ENCODE assay signal across 15 cellular contexts in the genomic region with DNA sequence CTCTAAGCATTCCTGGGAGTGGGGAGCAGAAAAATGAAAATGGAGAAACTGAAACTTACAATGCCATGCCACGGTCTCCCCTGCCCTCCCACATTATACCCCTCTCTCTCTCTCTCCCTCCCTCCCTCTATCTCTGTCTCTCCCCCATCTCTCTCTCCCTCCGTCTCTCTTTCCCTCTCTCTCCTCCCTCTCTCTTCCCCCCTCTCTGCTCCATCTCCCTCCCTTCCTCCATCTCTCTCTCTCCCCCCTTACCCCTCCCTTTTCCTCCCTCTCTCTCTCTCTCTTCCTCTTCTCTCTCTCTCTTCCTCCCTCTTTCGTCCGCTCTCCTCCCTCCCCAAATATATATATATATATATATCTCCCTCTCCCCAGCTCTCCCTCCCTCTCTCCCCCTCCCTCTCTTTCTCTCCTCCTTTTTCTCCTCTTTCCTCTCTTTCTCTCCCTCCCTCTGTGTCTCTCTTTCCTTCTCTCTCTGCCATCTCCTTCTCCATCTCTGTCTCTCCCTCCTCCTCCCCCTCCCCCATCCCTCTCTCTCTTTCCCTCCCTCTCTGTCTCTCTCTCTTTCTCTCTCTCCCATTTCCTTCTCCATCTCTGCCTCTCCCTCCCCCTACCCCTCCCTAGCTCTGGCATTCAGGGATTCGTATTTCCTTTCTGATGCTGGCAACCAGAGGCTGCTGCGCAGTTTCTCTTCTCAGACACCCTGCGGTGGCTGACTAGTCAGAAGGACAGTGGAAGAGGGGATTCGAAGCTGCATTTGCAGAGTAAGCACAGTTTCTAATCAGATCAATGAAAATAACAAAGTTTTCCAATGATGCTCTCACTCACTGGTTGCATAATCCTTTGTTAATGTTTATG. TPM values are rescaled to one million over a fixed set of nuclear protein-coding genes. Genes with fewer than 3 reads are reported as not detected.
DNase-seq lines count a peak whose midpoint lies in the region; ATAC-seq, FAIRE-seq and TF ChIP-seq lines count a peak whose summit lies in the region.
"Had no signal": no experiment of that assay in that cellular context is flagged by ENCODE, and none has a peak within 500 bp of the region (broad histone marks: within the 10 kb centered on the region; RNA-seq: fewer than 3 reads in every experiment).

No MANE protein-coding gene starts in this region.

- no peaks in the 10 kb centered on the region for H3K9me3 Mint-ChIP-seq in mesothelial cell of epicardium
- H3K9me3 Mint-ChIP-seq: CD8-positive, alpha-beta memory T cell had no signal

- DNase-seq in GM03348 (ENCODE audit: low spot score) (peak; percentile 51), SK-N-DZ (ENCODE audit: low spot score) (peak; percentile 62), endothelial cell of umbilical vein (ENCODE audit: low read depth, low spot score) (peak; percentile 30), mesothelial cell of epicardium (ENCODE audit: low spot score in 2 of 2, unreplicated experiment in 2 of 2) (no peak), ovary (no peak)
- DNase-seq in NK-92 treated with Interleukin-12 subunit alpha and Interleukin-12 subunit beta, amount 100 ng/mL, for 24 hours (lab: John Stamatoyannopoulos, UW), result no peak
- DNase-seq: activated CD4-positive, alpha-beta T cell treated with anti-CD3 and anti-CD28 coated beads, Interleukin-2, amount 50 U/mL, for 1 hour; activated naive CD4-positive, alpha-beta T cell treated with anti-CD3 and anti-CD28 coated beads, Interleukin-2, amount 50 U/mL, for 16 hours; CD8-positive, alpha-beta memory T cell; NCI-H2081 treated with DMSO at 0.1 percent for 48 hours; SIG-M5 had no signal

- H3K27ac Mint-ChIP-seq in mesothelial cell of epicardium, result peak overlapping the region; percentile 79

- H3K4me3 ChIP-seq in endothelial cell of umbilical vein (replicated peaks in 1 of 3; ENCODE audit: insufficient read depth in 1 of 3, low read depth in 1 of 3, low read length in 3 of 3), result no peak overlapping the region
- no peak overlapping the region for H3K4me3 ChIP-seq in ovary
- H3K4me3 ChIP-seq: prostate gland had no signal

- H3K36me3 ChIP-seq in endothelial cell of umbilical vein (ENCODE audit: control insufficient read depth in 2 of 2, extremely low read depth in 1 of 2, insufficient read depth in 2 of 2, low read length in 2 of 2) (no peaks in the 10 kb centered on the region), ovary (no peaks in the 10 kb centered on the region)
- H3K36me3 ChIP-seq: prostate gland had no signal

- no peak overlapping the region for H3K4me2 ChIP-seq in endothelial cell of umbilical vein (ENCODE audit: insufficient read depth, low read length)

- no peak for FAIRE-seq in endothelial cell of umbilical vein (lab: Jason Lieb, UNC)
- FAIRE-seq: endometrium had no signal

- no peak overlapping the region for H3K4me3 Mint-ChIP-seq in mesothelial cell of epicardium
- H3K4me3 Mint-ChIP-seq: CD8-positive, alpha-beta memory T cell had no signal

- H3K9me3 ChIP-seq in endothelial cell of umbilical vein (replicated peaks; ENCODE audit: control insufficient read depth, insufficient read depth, low read length), result no peaks in the 10 kb centered on the region
- no peaks in the 10 kb centered on the region for H3K9me3 ChIP-seq in ovary
- H3K9me3 ChIP-seq: prostate gland had no signal

- BruUV-seq in endothelial cell of umbilical vein (replicated peaks; lab: Mats Ljungman, UMichigan), result no TSS peak

- no peak for TF ChIP-seq EP300 in ovary (IDR thresholded peaks at IDR 0.05)

- CTCF ChIA-PET in endothelial cell of umbilical vein (lab: Charles Lee), result interaction anchor here (1.5 kb wide), 1 partner anchor 10 kb away, joined by 3 read pairs; no protein-coding TSS in a partner anchor

- no peak for TF ChIP-seq CTCF in endothelial cell of umbilical vein (IDR thresholded peaks at IDR 0.05; ENCODE audit: extremely low read depth in 1 of 2, insufficient read depth in 1 of 2, low read depth in 1 of 2, low read length in 2 of 2)
- no peak for TF ChIP-seq CTCF in mesothelial cell of epicardium (IDR thresholded peaks at IDR 0.05; ENCODE audit: unreplicated experiment)
- TF ChIP-seq CTCF in ovary (IDR thresholded peaks at IDR 0.05), result no peak

- H3K27me3 ChIP-seq in endothelial cell of umbilical vein (ENCODE audit: control insufficient read depth in 2 of 2, insufficient read depth in 2 of 2, low read length in 2 of 2), result no peaks in the 10 kb centered on the region
- no peaks in the 10 kb centered on the region for H3K27me3 ChIP-seq in ovary

- no peak overlapping the region for H3K27ac ChIP-seq in endothelial cell of umbilical vein (ENCODE audit: insufficient read depth, low read depth, low read length)
- no peak overlapping the region for H3K27ac ChIP-seq in ovary
- H3K27ac ChIP-seq: prostate gland had no signal

- no peaks in the 10 kb centered on the region for H4K20me1 ChIP-seq in endothelial cell of umbilical vein (replicated peaks; ENCODE audit: control insufficient read depth, extremely low read depth, insufficient read depth, low read length)

- H3K4me1 Mint-ChIP-seq in mesothelial cell of epicardium, result peaks cover 27% of the 10 kb centered on the region
- H3K4me1 Mint-ChIP-seq: CD8-positive, alpha-beta memory T cell had no signal

- no peaks in the 10 kb centered on the region for H3K27me3 Mint-ChIP-seq in mesothelial cell of epicardium (ENCODE audit: low read depth)

- no peak overlapping the region for H3K9ac ChIP-seq in endothelial cell of umbilical vein (replicated peaks; ENCODE audit: extremely low read depth, insufficient read depth, low read length)

- TF ChIP-seq POLR2A in endothelial cell of umbilical vein (IDR thresholded peaks at IDR 0.05; ENCODE audit: low read depth, low read length) (no peak), GM18505 (IDR thresholded peaks at IDR 0.05; ENCODE audit: borderline replicate concordance, extremely low read depth, insufficient read depth, insufficient read length) (no peak), ovary (IDR thresholded peaks at IDR 0.05) (no peak)

- no peaks in the 10 kb centered on the region for H3K9me1 ChIP-seq in endothelial cell of umbilical vein (replicated peaks; ENCODE audit: control insufficient read depth, extremely low read depth, insufficient read depth, low read length)

- WGBS in ovary, 3 donors, result 41 to 63% (median 47%) methylated on average over 8 of the region's 8 CpGs

- dilution Hi-C loops in endothelial cell of umbilical vein (cut with MboI; ENCODE audit: extremely low pct_ligation_motif_present, low sequenced_read_pairs), result no loop called here

- no peak for ATAC-seq in GM18505 (IDR thresholded peaks at IDR 0.05; ENCODE audit: unreplicated experiment)
- no peak for ATAC-seq in GM18868 (IDR thresholded peaks at IDR 0.05; ENCODE audit: unreplicated experiment)

- intact Hi-C loops in endothelial cell of umbilical vein (cut with micrococcal nuclease), result no loop called here
- intact Hi-C loops in ovary (cut with DNase I), result no loop called here

- peak overlapping the region; percentile 4 for H2AFZ ChIP-seq in endothelial cell of umbilical vein (ENCODE audit: low read depth, low read length)

- POLR2A ChIA-PET in endothelial cell of umbilical vein (lab: Charles Lee), result no interaction called here

- H3K4me1 ChIP-seq in endothelial cell of umbilical vein (ENCODE audit: control insufficient read depth, extremely low read depth, insufficient read depth, low read length) (no peaks in the 10 kb centered on the region), ovary (ENCODE audit: insufficient read depth) (no peaks in the 10 kb centered on the region)
- H3K4me1 ChIP-seq: prostate gland had no signal

- no peaks in the 10 kb centered on the region for H3K36me3 Mint-ChIP-seq in mesothelial cell of epicardium

- H3K79me2 ChIP-seq in endothelial cell of umbilical vein (ENCODE audit: control insufficient read depth, insufficient read depth, low read length), result no peaks in the 10 kb centered on the region

TF ChIP-seq in endothelial cell of umbilical vein, 7 proteins besides CTCF, POLR2A, EP300 and RAD21:
- no peak for TF ChIP-seq FOS (IDR thresholded peaks at IDR 0.05; ENCODE audit: borderline replicate concordance, insufficient read depth, low read length)
- TF ChIP-seq GATA2 (IDR thresholded peaks at IDR 0.05; ENCODE audit: insufficient read depth, insufficient read length, low read depth, low read length), result no peak
- TF ChIP-seq POLR2AphosphoS5 (IDR thresholded peaks at IDR 0.05; ENCODE audit: insufficient read depth, low read depth, low read length), result no peak
- no peak for TF ChIP-seq EZH2 (IDR thresholded peaks at IDR 0.05; ENCODE audit: borderline replicate concordance, low read depth, low read length, severe bottlenecking)
- TF ChIP-seq MYC (IDR thresholded peaks at IDR 0.05; ENCODE audit: low read depth, low read length), result no peak
- TF ChIP-seq JUN (IDR thresholded peaks at IDR 0.05; ENCODE audit: borderline replicate concordance, insufficient read depth, insufficient read length, low read depth), result no peak
- TF ChIP-seq, protein P1, sequence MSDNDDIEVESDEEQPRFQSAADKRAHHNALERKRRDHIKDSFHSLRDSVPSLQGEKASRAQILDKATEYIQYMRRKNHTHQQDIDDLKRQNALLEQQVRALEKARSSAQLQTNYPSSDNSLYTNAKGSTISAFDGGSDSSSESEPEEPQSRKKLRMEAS (IDR thresholded peaks at IDR 0.05; ENCODE audit: insufficient read depth, insufficient read length), result no peak
TF ChIP-seq in endothelial cell of umbilical vein: peak in this region for 0.

RNA-seq across cellular contexts. Expression of a gene that starts 13.9 kb away (rescaled TPM):
- polyA plus RNA-seq in SK-N-DZ (2014; cell fraction: cytosol; rRNA removed), result 38.4 and 41.3 TPM in 2 replicates
- 24.7 and 41.8 TPM in 2 replicates for polyA plus RNA-seq in SK-N-DZ (2014; cell fraction: nucleus; rRNA removed)
- total RNA-seq in endothelial cell of umbilical vein (47.8 and 48.9 TPM in 2 replicates), mesothelial cell of epicardium (46.7 to 52.9 TPM (median 47.5 TPM) in 3 replicates), ovary (10 to 100 TPM; 11.8 to 60.5 (median 47.5) TPM)
- polyA plus RNA-seq in endothelial cell of umbilical vein (13.1 and 17.9 TPM in 2 replicates), ovary (10 to 100 TPM; 18.3 to 81.6 TPM)
- polyA plus RNA-seq in endothelial cell of umbilical vein (2011; cell fraction: cytosol; rRNA removed), result 26.5 and 32.2 TPM in 2 replicates
- 21.8 and 26.6 TPM in 2 replicates for polyA plus RNA-seq in endothelial cell of umbilical vein (2011; cell fraction: nucleus; rRNA removed)
- polyA plus RNA-seq in endothelial cell of umbilical vein (2012), result 38.3 and 39.6 TPM in 2 replicates
- 15.8 and 16.0 TPM in 2 replicates for polyA minus RNA-seq in endothelial cell of umbilical vein
- 28.3 TPM for polyA minus RNA-seq in endothelial cell of umbilical vein (2011; cell fraction: cytosol; rRNA and poly(A)+ RNA removed)
- 14.0 and 22.9 TPM in 2 replicates for polyA minus RNA-seq in endothelial cell of umbilical vein (2011; cell fraction: nucleus; rRNA and poly(A)+ RNA removed)

Comparison
In these comparisons a context has a peak if more than half of its experiments do, and no peak if none do; other contexts are left out.
1. DNase-seq: peak in GM03348 (single experiment), SK-N-DZ (single experiment) and endothelial cell of umbilical vein (single experiment); none in mesothelial cell of epicardium (0 of 2), NK-92 treated with Interleukin-12 subunit alpha and Interleukin-12 subunit beta, amount 100 ng/mL, for 24 hours (single experiment) and ovary (0 of 5).